23 cellular contexts compared by ENCODE assay signal in genomic region chr3:156148345-156148945, GRCh38. TPM values are rescaled to one million over a fixed set of nuclear protein-coding genes. Genes with fewer than 3 reads are reported as not detected.
DNase-seq lines count a peak whose midpoint lies in the region; ATAC-seq and TF ChIP-seq lines count a peak whose summit lies in the region.
"Had no signal": no experiment of that assay in that cellular context is flagged by ENCODE, and none has a peak within 500 bp of the region (broad histone marks: within the 10 kb centered on the region; RNA-seq: fewer than 3 reads in every experiment).

No MANE protein-coding gene starts in this region.

- TF ChIP-seq POLR2A in prostate gland (IDR thresholded peaks at IDR 0.05) (no peak), transverse colon (IDR thresholded peaks at IDR 0.05) (no peak)

- H4K20me1 ChIP-seq in MM.1S (ENCODE audit: insufficient read depth, low read length): no peaks in the 10 kb centered on the region

- in situ Hi-C loops in transverse colon (cut with MboI; ENCODE audit: low pct_ligation_motif_present in 1 of 4, low pct_unique_long_range_greater_than_20kb in 1 of 4, low sequenced_read_pairs in 3 of 4): loop anchor here in 1 of 4 donors (25.0 kb wide), 1 partner anchor 514 kb away; the partner anchor contains the start of gene TIPARP

- no peak overlapping the region for H3K4me3 Mint-ChIP-seq in activated T-helper 17 cell treated with anti-CD3 and anti-CD28 coated beads, Interleukin-2, amount 50 U/mL, for 72 hours
- H3K4me3 Mint-ChIP-seq: activated CD4-positive, alpha-beta memory T cell treated with anti-CD3 and anti-CD28 coated beads, Interleukin-2, amount 10 ng/mL, durations not matched to agents 7 days and 5 days; activated T-cell treated with anti-CD3 and anti-CD28 coated beads, Interleukin-2, amount 50 U/mL, for 24 hours; HFFc6; WTC11 had no signal

- peaks cover 18% of the 10 kb centered on the region for H3K27me3 Mint-ChIP-seq in activated T-helper 17 cell treated with anti-CD3 and anti-CD28 coated beads, Interleukin-2, amount 50 U/mL, for 72 hours

- TF ChIP-seq EP300 in transverse colon (IDR thresholded peaks at IDR 0.05; ENCODE audit: low read depth): no peak

- no peaks in the 10 kb centered on the region for H3K36me3 Mint-ChIP-seq in activated T-helper 17 cell treated with anti-CD3 and anti-CD28 coated beads, Interleukin-2, amount 50 U/mL, for 72 hours (ENCODE audit: low read depth)
- H3K36me3 Mint-ChIP-seq: WTC11 had no signal

- H3K36me3 ChIP-seq in cardiac muscle cell (no peaks in the 10 kb centered on the region), prostate gland (no peaks in the 10 kb centered on the region), transverse colon (no peaks in the 10 kb centered on the region), MM.1S (replicated peaks; ENCODE audit: insufficient read depth, low read length) (no peaks in the 10 kb centered on the region)
- H3K36me3 ChIP-seq: neutrophil, SJCRH30 had no signal

- no peak for ATAC-seq in activated T-helper 17 cell treated with anti-CD3 and anti-CD28 coated beads, Interleukin-2, amount 50 U/mL, for 72 hours (replicated peaks)
- ATAC-seq: WTC11 had no signal

- H3F3A ChIP-seq in MM.1S (ENCODE audit: insufficient read depth, low read length): no peaks in the 10 kb centered on the region

- no peak for TF ChIP-seq CTCF in cardiac muscle cell (IDR thresholded peaks at IDR 0.05; ENCODE audit: low read depth, low read length)
- no peak for TF ChIP-seq CTCF in prostate gland (IDR thresholded peaks at IDR 0.05)
- TF ChIP-seq CTCF in transverse colon (IDR thresholded peaks at IDR 0.05): no peak
- TF ChIP-seq CTCF in MM.1S (IDR thresholded peaks at IDR 0.05; ENCODE audit: low read length): no peak

- intact Hi-C loops in prostate gland (cut with DNase I): no loop called here
- intact Hi-C loops in transverse colon (cut with DNase I; ENCODE audit: low total_unique reads): no loop called here

- no peaks in the 10 kb centered on the region for H3K27me3 ChIP-seq in cardiac muscle cell
- H3K27me3 ChIP-seq in prostate gland (replicated peaks; ENCODE audit: insufficient read depth): no peaks in the 10 kb centered on the region
- H3K27me3 ChIP-seq in transverse colon: no peaks in the 10 kb centered on the region
- H3K27me3 ChIP-seq in MM.1S (replicated peaks; ENCODE audit: insufficient read depth, low read length): no peaks in the 10 kb centered on the region
- H3K27me3 ChIP-seq: SJCRH30 had no signal

- peak overlapping the region; percentile 6 for H3K27ac Mint-ChIP-seq in activated T-helper 17 cell treated with anti-CD3 and anti-CD28 coated beads, Interleukin-2, amount 50 U/mL, for 72 hours
- H3K27ac Mint-ChIP-seq: activated CD4-positive, alpha-beta memory T cell treated with anti-CD3 and anti-CD28 coated beads, Interleukin-2, amount 10 ng/mL, durations not matched to agents 7 days and 5 days; activated T-cell treated with anti-CD3 and anti-CD28 coated beads, Interleukin-2, amount 50 U/mL, for 24 hours; HFFc6; WTC11 had no signal

- DNase-seq in cardiac muscle cell (ENCODE audit: low read depth in 1 of 2, low spot score in 1 of 2): no peak
- no peak for DNase-seq in prostate gland (ENCODE audit: low spot score)
- no peak for DNase-seq in transverse colon
- no peak for DNase-seq in MM.1S
- no peak for DNase-seq in activated T-cell treated with anti-CD3 and anti-CD28 coated beads for 4 hours
- DNase-seq in activated CD4-positive, alpha-beta T cell treated with anti-CD3 and anti-CD28 coated beads for 48 hours: no peak
- no peak for DNase-seq in NK-92 treated with Interleukin-12 subunit alpha and Interleukin-12 subunit beta, amount 100 ng/mL, for 24 hours (lab: John Stamatoyannopoulos, UW)
- DNase-seq: activated CD4-positive, alpha-beta memory T cell treated with anti-CD3 and anti-CD28 coated beads, Interleukin-2, amount 10 ng/mL, durations not matched to agents 7 days and 5 days; activated T-cell treated with anti-CD3 and anti-CD28 coated beads, Interleukin-2, amount 50 U/mL, for 24 hours; central memory CD4-positive, alpha-beta T cell; DMS79; effector CD8-positive, alpha-beta T cell; HFFc6; NCI-H1694 treated with DMSO at 0.1 percent for 48 hours; NCI-H82; PC-9; retina; SJCRH30; T-helper 2 cell had no signal

- no peaks in the 10 kb centered on the region for H3K9me3 Mint-ChIP-seq in activated T-helper 17 cell treated with anti-CD3 and anti-CD28 coated beads, Interleukin-2, amount 50 U/mL, for 72 hours
- H3K9me3 Mint-ChIP-seq: activated CD4-positive, alpha-beta memory T cell treated with anti-CD3 and anti-CD28 coated beads, Interleukin-2, amount 10 ng/mL, durations not matched to agents 7 days and 5 days; activated T-cell treated with anti-CD3 and anti-CD28 coated beads, Interleukin-2, amount 50 U/mL, for 24 hours; HFFc6; WTC11 had no signal

- no peak overlapping the region for H2AFZ ChIP-seq in MM.1S (ENCODE audit: low read length)
- H2AFZ ChIP-seq: PC-9 had no signal

- H3K9me2 ChIP-seq in MM.1S (replicated peaks; ENCODE audit: insufficient read depth, low read length): no peaks in the 10 kb centered on the region

- no peaks in the 10 kb centered on the region for H3K9me3 ChIP-seq in cardiac muscle cell (ENCODE audit: low read depth)
- no peaks in the 10 kb centered on the region for H3K9me3 ChIP-seq in prostate gland
- no peaks in the 10 kb centered on the region for H3K9me3 ChIP-seq in transverse colon
- H3K9me3 ChIP-seq in MM.1S (replicated peaks; ENCODE audit: insufficient read depth, low read length): no peaks in the 10 kb centered on the region
- H3K9me3 ChIP-seq: neutrophil, SJCRH30 had no signal

- H3K9ac ChIP-seq in MM.1S (ENCODE audit: low read length): no peak overlapping the region

- H3K79me2 ChIP-seq in MM.1S (ENCODE audit: low read length): no peaks in the 10 kb centered on the region

- no peak overlapping the region for H3K4me2 ChIP-seq in MM.1S (ENCODE audit: low read depth, low read length)
- H3K4me2 ChIP-seq: PC-9 had no signal

- peaks cover 29% of the 10 kb centered on the region for H3K4me1 ChIP-seq in cardiac muscle cell (ENCODE audit: low read depth)
- no peaks in the 10 kb centered on the region for H3K4me1 ChIP-seq in prostate gland (replicated peaks)
- peaks cover 0 to 16% (median 3%) of the 10 kb centered on the region in 4 donors for H3K4me1 ChIP-seq in transverse colon
- H3K4me1 ChIP-seq in MM.1S (ENCODE audit: low read length): no peaks in the 10 kb centered on the region
- H3K4me1 ChIP-seq: SJCRH30 had no signal

- H3K4me1 Mint-ChIP-seq in activated T-helper 17 cell treated with anti-CD3 and anti-CD28 coated beads, Interleukin-2, amount 50 U/mL, for 72 hours: no peaks in the 10 kb centered on the region

- H3K27ac ChIP-seq in cardiac muscle cell: peak overlapping the region; percentile 46
- H3K27ac ChIP-seq in prostate gland: peak overlapping the region; percentile 44 to 60
- peak overlapping the region in 3 of 4 donors; percentile 1 to 70 (median 37) for H3K27ac ChIP-seq in transverse colon
- H3K27ac ChIP-seq in MM.1S (ENCODE audit: low read length): no peak overlapping the region
- H3K27ac ChIP-seq: HL-60, neutrophil, PC-9, SJCRH30 had no signal

- no peak overlapping the region for H3K4me3 ChIP-seq in cardiac muscle cell
- no peak overlapping the region for H3K4me3 ChIP-seq in prostate gland
- no peak overlapping the region for H3K4me3 ChIP-seq in transverse colon
- no peak overlapping the region for H3K4me3 ChIP-seq in MM.1S (ENCODE audit: low read length)
- H3K4me3 ChIP-seq: PC-9, SJCRH30 had no signal

RNA-seq across cellular contexts. Expression of gene KCNAB1, which starts 28.1 kb away (rescaled TPM):
- total RNA-seq in activated T-helper 17 cell treated with anti-CD3 and anti-CD28 coated beads, Interleukin-2, amount 50 U/mL, for 72 hours: not detected
- 0.06 TPM in 1 of 2 replicates, not detected in the other for total RNA-seq in cardiac muscle cell
- polyA plus RNA-seq in cardiac muscle cell: 0.60 and 0.70 TPM in 2 replicates
- total RNA-seq in prostate gland: 1 to 10 TPM; 5.2 to 9.5 TPM
- 1 to 10 TPM in 3 of 4 donors, under 1 TPM in 1; 0.20 to 3.0 (median 1.6) TPM for total RNA-seq in transverse colon
- total RNA-seq: activated CD4-positive, alpha-beta memory T cell treated with anti-CD3 and anti-CD28 coated beads, Interleukin-2, amount 10 ng/mL, durations not matched to agents 7 days and 5 days; HFFc6; SJCRH30 had no signal
